In genomic region chr3:183172051-183172639, GRCh38 we compare ENCODE assay signal across 20 cellular contexts. TPM values are rescaled to one million over a fixed set of nuclear protein-coding genes. Genes with fewer than 3 reads are reported as not detected.
DNase-seq lines count a peak whose midpoint lies in the region; ATAC-seq, FAIRE-seq and TF ChIP-seq lines count a peak whose summit lies in the region.
"Had no signal": no experiment of that assay in that cellular context is flagged by ENCODE, and none has a peak within 500 bp of the region (broad histone marks: within the 10 kb centered on the region; RNA-seq: fewer than 3 reads in every experiment).

No MANE protein-coding gene starts in this region.

- no peak for TF ChIP-seq CTCF in endothelial cell (IDR thresholded peaks at IDR 0.05; ENCODE audit: unreplicated experiment)

- peak; percentile 28 to 67 for ATAC-seq in activated naive CD4-positive, alpha-beta T cell treated with anti-CD3 and anti-CD28 coated beads, Interleukin-2, amount 50 U/mL, for 72 hours
- ATAC-seq: Panc1, Right ventricle myocardium inferior had no signal

- peaks cover 12% of the 10 kb centered on the region for H3K27me3 Mint-ChIP-seq in endothelial cell (ENCODE audit: unreplicated experiment)

- no peak for FAIRE-seq in HTR-8/SVneo (lab: Jason Lieb, UNC)
- FAIRE-seq: H54 had no signal

- no peaks in the 10 kb centered on the region for H3K4me1 Mint-ChIP-seq in endothelial cell (ENCODE audit: unreplicated experiment)
- H3K4me1 Mint-ChIP-seq: CD8-positive, alpha-beta memory T cell had no signal

- no peak overlapping the region for H3K27ac Mint-ChIP-seq in activated naive CD4-positive, alpha-beta T cell treated with anti-CD3 and anti-CD28 coated beads, Interleukin-2, amount 50 U/mL, for 72 hours
- H3K27ac Mint-ChIP-seq in endothelial cell (ENCODE audit: unreplicated experiment): no peak overlapping the region

- no peak overlapping the region for H3K4me3 Mint-ChIP-seq in endothelial cell (ENCODE audit: unreplicated experiment)
- H3K4me3 Mint-ChIP-seq: CD8-positive, alpha-beta memory T cell had no signal

- H3K36me3 Mint-ChIP-seq in activated naive CD4-positive, alpha-beta T cell treated with anti-CD3 and anti-CD28 coated beads, Interleukin-2, amount 50 U/mL, for 72 hours: no peaks in the 10 kb centered on the region
- no peaks in the 10 kb centered on the region for H3K36me3 Mint-ChIP-seq in endothelial cell (ENCODE audit: low read depth, unreplicated experiment)

- no peaks in the 10 kb centered on the region for H3K9me3 Mint-ChIP-seq in activated naive CD4-positive, alpha-beta T cell treated with anti-CD3 and anti-CD28 coated beads, Interleukin-2, amount 50 U/mL, for 72 hours
- no peaks in the 10 kb centered on the region for H3K9me3 Mint-ChIP-seq in endothelial cell (ENCODE audit: unreplicated experiment)

- DNase-seq in DMS53 (lab: John Stamatoyannopoulos, UW): peak; percentile 26
- DNase-seq in DMS53 treated with DMSO at 0.1 percent for 48 hours (lab: John Stamatoyannopoulos, UW; ENCODE audit: unreplicated experiment): no peak
- no peak for DNase-seq in activated naive CD4-positive, alpha-beta T cell treated with anti-CD3 and anti-CD28 coated beads, Interleukin-2, amount 50 U/mL, for 72 hours (ENCODE audit: low spot score in 2 of 2)
- no peak for DNase-seq in activated naive CD4-positive, alpha-beta T cell treated with Interleukin-2 at 50 U/mL for 16 hours
- peak; percentile 33 for DNase-seq in NOMO-1 treated with DMSO at 0.1 percent for 48 hours (lab: John Stamatoyannopoulos, UW; ENCODE audit: unreplicated experiment)
- no peak for DNase-seq in endothelial cell (ENCODE audit: low spot score)
- no peak for DNase-seq in HTR-8/SVneo (ENCODE audit: insufficient read length, low spot score)
- DNase-seq in NCI-H2227 treated with DMSO at 0.1 percent for 48 hours (lab: John Stamatoyannopoulos, UW): no peak
- DNase-seq: 8988T; CD8-positive, alpha-beta memory T cell; EL; NCI-H1694; NCI-H446 treated with DMSO at 0.1 percent for 48 hours; NK-92 treated with Interleukin-12 subunit alpha and Interleukin-12 subunit beta, amount 100 ng/mL, for 24 hours; SK-N-SH; T-helper 2 cell had no signal

RNA-seq across cellular contexts. Expression of gene LAMP3, which starts 9.6 kb away (rescaled TPM):
- total RNA-seq in activated naive CD4-positive, alpha-beta T cell treated with anti-CD3 and anti-CD28 coated beads, Interleukin-2, amount 50 U/mL, for 72 hours: 10 to 100 TPM in 1 of 2 donors, 1 to 10 TPM in 1; 6.9 to 16.7 TPM
- not detected for total RNA-seq in endothelial cell (ENCODE audit: unreplicated experiment)
- total RNA-seq: LHCN-M2, Right ventricle myocardium inferior had no signal

Comparison
In these comparisons a context has a peak if more than half of its experiments do, and no peak if none do; other contexts are left out.
1. DNase-seq: peak in DMS53 (single experiment) and NOMO-1 treated with DMSO at 0.1 percent for 48 hours (single experiment); none in DMS53 treated with DMSO at 0.1 percent for 48 hours (single experiment), activated naive CD4-positive, alpha-beta T cell treated with anti-CD3 and anti-CD28 coated beads, Interleukin-2, amount 50 U/mL, for 72 hours (0 of 2), activated naive CD4-positive, alpha-beta T cell treated with Interleukin-2 at 50 U/mL for 16 hours (single experiment), endothelial cell (single experiment), HTR-8/SVneo (single experiment) and NCI-H2227 treated with DMSO at 0.1 percent for 48 hours (single experiment).